In genomic region chr1:228646717-228647522, GRCh38 we compare ENCODE assay signal across 8 cellular contexts.
DNase-seq lines count a peak whose midpoint lies in the region; ATAC-seq and TF ChIP-seq lines count a peak whose summit lies in the region.

No MANE protein-coding gene starts in this region.

- H3K4me1 Mint-ChIP-seq in nephron, result peaks cover 27% of the 10 kb centered on the region

- H3K9me3 Mint-ChIP-seq in nephron, result no peaks in the 10 kb centered on the region

- peak; percentile 24 to 28 for DNase-seq in AML-193 (lab: John Stamatoyannopoulos, UW)
- DNase-seq in NCI-H2227 treated with DMSO at 0.1 percent for 48 hours (lab: John Stamatoyannopoulos, UW), result peak; percentile 60
- peak; percentile 42 to 54 for DNase-seq in activated CD4-positive, alpha-beta T cell treated with anti-CD3 and anti-CD28 coated beads, Interleukin-2, amount 50 U/mL, for 48 hours
- DNase-seq in fibroblast of gingiva (ENCODE audit: low read depth), result peak; percentile 65
- DNase-seq in cerebellum (ENCODE audit: low spot score), result no peak

- no peak for TF ChIP-seq CTCF in nephron (IDR thresholded peaks at IDR 0.05; ENCODE audit: unreplicated experiment in 3 of 3)

- peaks cover 55% of the 10 kb centered on the region for H3K27me3 Mint-ChIP-seq in nephron (ENCODE audit: low read depth)

- H3K27ac Mint-ChIP-seq in nephron, result peak overlapping the region in 2 of 3 experiments; percentile 9 to 37

- ATAC-seq in GM18511 (IDR thresholded peaks at IDR 0.05; ENCODE audit: unreplicated experiment) (peak; percentile 54), GM19455 (IDR thresholded peaks at IDR 0.05; ENCODE audit: unreplicated experiment) (no peak)

- H3K4me3 Mint-ChIP-seq in nephron, result peak overlapping the region; percentile 87 to 90 (median 90)

- H3K36me3 Mint-ChIP-seq in nephron (ENCODE audit: low read depth), result no peaks in the 10 kb centered on the region
